14 cellular contexts compared by ENCODE assay signal in genomic region chr6:111430605-111431378, GRCh38.
"Had no signal": no experiment of that assay in that cellular context is flagged by ENCODE, and none has a peak within 500 bp of the region (broad histone marks: within the 10 kb centered on the region; RNA-seq: fewer than 3 reads in every experiment).

No MANE protein-coding gene starts in this region.

- DNase-seq: activated CD4-positive, alpha-beta T cell treated with anti-CD3 and anti-CD28 coated beads for 48 hours; activated naive CD4-positive, alpha-beta T cell treated with anti-CD3 and anti-CD28 coated beads, Interleukin-2, amount 10 ng/mL, durations not matched to agents 7 days and 5 days; effector CD4-positive, alpha-beta T cell; gastrocnemius medialis; heart right ventricle; islet precursor cell; mammary epithelial cell; stimulated activated CD4-positive, alpha-beta T cell treated with anti-CD3 and anti-CD28 coated beads, Interleukin-4, amount 100 ng/mL, for 4 hours; stomach; WERI-Rb-1 had no signal

- H3K27me3 Mint-ChIP-seq: activated naive CD4-positive, alpha-beta T cell treated with anti-CD3 and anti-CD28 coated beads, Interleukin-2, amount 10 ng/mL, durations not matched to agents 7 days and 5 days had no signal

- H3K9me3 ChIP-seq: gastrocnemius medialis had no signal

- ATAC-seq: gastrocnemius medialis, heart right ventricle, left lobe of liver had no signal

- H3K27ac Mint-ChIP-seq: activated naive CD4-positive, alpha-beta T cell treated with anti-CD3 and anti-CD28 coated beads, Interleukin-2, amount 10 ng/mL, durations not matched to agents 7 days and 5 days; activated T-helper 2 cell treated with anti-CD3 and anti-CD28 coated beads, Interferon-gamma antibody, Interleukin-2, Interleukin-4, amounts not matched to agents 10 μg/mL and 5 μg/mL and 100 μg/mL, durations not matched to agents 14 hours and 24 hours and 36 hours had no signal

- H3K4me3 ChIP-seq: coronary artery, gastrocnemius medialis, heart right ventricle, stomach had no signal

- H3K27ac ChIP-seq: coronary artery, gastrocnemius medialis, heart right ventricle, WERI-Rb-1 had no signal

- H3K27me3 ChIP-seq: gastrocnemius medialis, heart right ventricle, stomach had no signal

- H3K36me3 ChIP-seq: gastrocnemius medialis, WERI-Rb-1 had no signal

- H3K4me3 Mint-ChIP-seq: activated naive CD4-positive, alpha-beta T cell treated with anti-CD3 and anti-CD28 coated beads, Interleukin-2, amount 10 ng/mL, durations not matched to agents 7 days and 5 days; neural crest cell had no signal
